Comparison of ENCODE assay signal across 8 cellular contexts in genomic region chr3:39208463-39209055, GRCh38. TPM values are rescaled to one million over a fixed set of nuclear protein-coding genes. Genes with fewer than 3 reads are reported as not detected.
A peak's percentile ranks its signal among the peaks of the same experiment; 100 is the strongest.
DNase-seq lines count a peak whose midpoint lies in the region; ATAC-seq, FAIRE-seq and TF ChIP-seq lines count a peak whose summit lies in the region.

No MANE protein-coding gene starts in this region.

- peaks cover 7% of the 10 kb centered on the region for H3K4me1 Mint-ChIP-seq in activated CD4-positive, alpha-beta T cell treated with anti-CD3 and anti-CD28 coated beads for 36 hours
- H3K4me1 Mint-ChIP-seq in naive thymus-derived CD4-positive, alpha-beta T cell, result peaks cover 0 to 25% (median 7%) of the 10 kb centered on the region in 7 donors

- no peaks in the 10 kb centered on the region for H3K9me3 Mint-ChIP-seq in activated CD4-positive, alpha-beta T cell treated with anti-CD3 and anti-CD28 coated beads for 36 hours (ENCODE audit: low read depth)
- H3K9me3 Mint-ChIP-seq in naive thymus-derived CD4-positive, alpha-beta T cell, result peaks cover 0 to 1% (median 0%) of the 10 kb centered on the region in 11 donors

- H3K36me3 Mint-ChIP-seq in activated CD4-positive, alpha-beta T cell treated with anti-CD3 and anti-CD28 coated beads for 36 hours (ENCODE audit: low read depth), result no peaks in the 10 kb centered on the region
- H3K36me3 Mint-ChIP-seq in naive thymus-derived CD4-positive, alpha-beta T cell, result peaks cover 0 to 4% (median 0%) of the 10 kb centered on the region in 5 donors

- FAIRE-seq in TTC549 (lab: Jason Lieb, UNC), result peak; percentile 51

- H3K4me3 ChIP-seq in fibroblast of lung (replicated peaks in 1 of 4; ENCODE audit: control extremely low read depth in 1 of 4, insufficient read depth in 1 of 4, low read depth in 3 of 4, low read length in 4 of 4), result no peak overlapping the region
- H3K4me3 ChIP-seq in naive thymus-derived CD4-positive, alpha-beta T cell (ENCODE audit: low read length), result no peak overlapping the region

- no peaks in the 10 kb centered on the region for H3K36me3 ChIP-seq in fibroblast of lung (ENCODE audit: control insufficient read depth, insufficient read depth, low read length)
- H3K36me3 ChIP-seq in naive thymus-derived CD4-positive, alpha-beta T cell (ENCODE audit: control insufficient read depth in 2 of 3, insufficient read depth in 3 of 3, low read length in 3 of 3), result no peaks in the 10 kb centered on the region

- H3K4me3 Mint-ChIP-seq in activated CD4-positive, alpha-beta T cell treated with anti-CD3 and anti-CD28 coated beads for 36 hours, result no peak overlapping the region
- H3K4me3 Mint-ChIP-seq in naive thymus-derived CD4-positive, alpha-beta T cell, result no peak overlapping the region

- no peaks in the 10 kb centered on the region for H3K27me3 Mint-ChIP-seq in activated CD4-positive, alpha-beta T cell treated with anti-CD3 and anti-CD28 coated beads for 36 hours
- peaks cover 0 to 32% (median 3%) of the 10 kb centered on the region in 5 donors for H3K27me3 Mint-ChIP-seq in naive thymus-derived CD4-positive, alpha-beta T cell

- intact Hi-C loops in activated CD4-positive, alpha-beta T cell treated with anti-CD3 and anti-CD28 coated beads for 36 hours (cut with DNase I, micrococcal nuclease), result loop anchor here (1.0 kb wide), 1 partner anchor 80 kb away; no protein-coding TSS in a partner anchor
- intact Hi-C loops in naive thymus-derived CD4-positive, alpha-beta T cell (cut with micrococcal nuclease), result loop anchor here (1.0 to 5.0 kb wide), 4 partner anchors 53 to 169 kb away; no protein-coding TSS in a partner anchor

- H3K9ac ChIP-seq in fibroblast of lung (ENCODE audit: insufficient read depth, low read length), result no peak overlapping the region

- H3K27ac ChIP-seq in fibroblast of lung (ENCODE audit: insufficient read depth, low read length), result no peak overlapping the region
- H3K27ac ChIP-seq in naive thymus-derived CD4-positive, alpha-beta T cell (ENCODE audit: low read depth, low read length), result no peak overlapping the region

- H3K27me3 ChIP-seq in fibroblast of lung (ENCODE audit: control insufficient read depth, insufficient read depth, low read length), result peaks cover 8% of the 10 kb centered on the region
- no peaks in the 10 kb centered on the region for H3K27me3 ChIP-seq in naive thymus-derived CD4-positive, alpha-beta T cell (ENCODE audit: control insufficient read depth in 2 of 2, insufficient read depth in 2 of 2, low read length in 2 of 2)

- POLR2A ChIA-PET in activated CD4-positive, alpha-beta T cell treated with anti-CD3 and anti-CD28 coated beads for 36 hours (lab: Charles Lee), result no interaction called here
- POLR2A ChIA-PET in naive thymus-derived CD4-positive, alpha-beta T cell (lab: Charles Lee), result no interaction called here

- H3K79me2 ChIP-seq in fibroblast of lung (ENCODE audit: control insufficient read depth, insufficient read depth, low read length), result no peaks in the 10 kb centered on the region

- peak; percentile 61 for DNase-seq in activated CD4-positive, alpha-beta T cell treated with anti-CD3 and anti-CD28 coated beads for 36 hours
- DNase-seq in activated CD4-positive, alpha-beta T cell treated with anti-CD3 and anti-CD28 coated beads for 1 hour, result no peak
- DNase-seq in HuH-7.5 (ENCODE audit: low spot score), result peak; percentile 59
- DNase-seq in fibroblast of lung (ENCODE audit: low read depth in 2 of 2), result peak; percentile 43 to 57
- peak in 5 of 9 donors; percentile 12 to 36 (median 22) for DNase-seq in naive thymus-derived CD4-positive, alpha-beta T cell

- H4K20me1 ChIP-seq in fibroblast of lung (ENCODE audit: control insufficient read depth, extremely low read depth, insufficient read depth, low read length), result no peaks in the 10 kb centered on the region

- no peak for ATAC-seq in activated CD4-positive, alpha-beta T cell treated with anti-CD3 and anti-CD28 coated beads for 36 hours
- peak; percentile 70 for ATAC-seq in naive thymus-derived CD4-positive, alpha-beta T cell
- no peak for ATAC-seq in HG03097 (IDR thresholded peaks at IDR 0.05; ENCODE audit: low FRiP score, unreplicated experiment)
- no peak for ATAC-seq in GM21528 (IDR thresholded peaks at IDR 0.05; ENCODE audit: low FRiP score, unreplicated experiment)

- no peak overlapping the region for H2AFZ ChIP-seq in fibroblast of lung (ENCODE audit: low read length)

- peak; percentile 70 for TF ChIP-seq CTCF in fibroblast of lung (conservative IDR thresholded peaks at IDR 0.05 in 1 of 2, IDR thresholded peaks at IDR 0.05 in 1 of 2; ENCODE audit: low read depth in 1 of 2, low read length in 2 of 2)

- H3K9me3 ChIP-seq in fibroblast of lung (ENCODE audit: control insufficient read depth, insufficient read depth, low read depth, low read length), result no peaks in the 10 kb centered on the region
- H3K9me3 ChIP-seq in naive thymus-derived CD4-positive, alpha-beta T cell (ENCODE audit: control insufficient read depth in 2 of 3, low read length in 3 of 3), result no peaks in the 10 kb centered on the region

- CTCF ChIA-PET in activated CD4-positive, alpha-beta T cell treated with anti-CD3 and anti-CD28 coated beads for 36 hours (lab: Charles Lee), result interaction anchor here (1.2 to 2.0 kb wide), 6 partner anchors 14 to 83 kb away, joined by 3 to 20 read pairs (median 6); partner anchors contain the start of gene XIRP1
- CTCF ChIA-PET in naive thymus-derived CD4-positive, alpha-beta T cell (lab: Charles Lee), result no interaction called here

- H3K4me2 ChIP-seq in fibroblast of lung (ENCODE audit: extremely low read depth, insufficient read depth, low read length), result no peak overlapping the region

- no peaks in the 10 kb centered on the region for H3K4me1 ChIP-seq in fibroblast of lung (ENCODE audit: control insufficient read depth, extremely low read depth, insufficient read depth, low read length)
- peaks cover 0 to 6% of the 10 kb centered on the region in 2 donors for H3K4me1 ChIP-seq in naive thymus-derived CD4-positive, alpha-beta T cell (ENCODE audit: control insufficient read depth in 2 of 2, insufficient read depth in 2 of 2, low read length in 2 of 2)

- no peak overlapping the region for H3K27ac Mint-ChIP-seq in activated CD4-positive, alpha-beta T cell treated with anti-CD3 and anti-CD28 coated beads for 36 hours
- no peak overlapping the region for H3K27ac Mint-ChIP-seq in naive thymus-derived CD4-positive, alpha-beta T cell

RNA-seq across cellular contexts. Expression of gene XIRP1, which starts 16.2 kb away (rescaled TPM):
- 1 to 10 TPM; 1.4 to 2.2 TPM for total RNA-seq in activated CD4-positive, alpha-beta T cell treated with anti-CD3 and anti-CD28 coated beads for 36 hours
- total RNA-seq in fibroblast of lung, result not detected in 2 replicates
- 0.03 and 0.05 TPM in 2 replicates for polyA plus RNA-seq in fibroblast of lung
- polyA plus RNA-seq in fibroblast of lung (2012), result 0.07 TPM in 1 of 2 replicates, not detected in the other
- polyA minus RNA-seq in fibroblast of lung (ENCODE audit: low replicate concordance), result not detected in 2 replicates
- under 1 TPM in 1 of 5 experiments, not detected in 4; 0.07 TPM for total RNA-seq in naive thymus-derived CD4-positive, alpha-beta T cell
- not detected for polyA plus RNA-seq in naive thymus-derived CD4-positive, alpha-beta T cell

RNA-seq across cellular contexts. Expression of gene CSRNP1, which starts 55.2 kb away (rescaled TPM):
- 10 to 100 TPM; 68.3 to 78.5 TPM for total RNA-seq in activated CD4-positive, alpha-beta T cell treated with anti-CD3 and anti-CD28 coated beads for 36 hours
- 6.3 and 6.7 TPM in 2 replicates for total RNA-seq in fibroblast of lung
- 4.0 and 6.3 TPM in 2 replicates for polyA plus RNA-seq in fibroblast of lung
- polyA plus RNA-seq in fibroblast of lung (2012), result 4.5 and 7.0 TPM in 2 replicates
- 8.1 and 20.8 TPM in 2 replicates for polyA minus RNA-seq in fibroblast of lung (ENCODE audit: low replicate concordance)
- total RNA-seq in naive thymus-derived CD4-positive, alpha-beta T cell, result 100 to 1,000 TPM in 2 of 5 experiments, 10 to 100 TPM in 3; 13.7 to 319 (median 22.9) TPM
- polyA plus RNA-seq in naive thymus-derived CD4-positive, alpha-beta T cell, result 10 to 100 TPM in 1 of 2 donors, 1 to 10 TPM in 1; 9.8 to 12.1 TPM
